In genomic region chr3:98695816-98696215, GRCh38 we compare ENCODE assay signal across 29 cellular contexts.
DNase-seq lines count a peak whose midpoint lies in the region; ATAC-seq, FAIRE-seq and TF ChIP-seq lines count a peak whose summit lies in the region.
"Had no signal": no experiment of that assay in that cellular context is flagged by ENCODE, and none has a peak within 500 bp of the region (broad histone marks: within the 10 kb centered on the region; RNA-seq: fewer than 3 reads in every experiment).

No MANE protein-coding gene starts in this region.

- no peaks in the 10 kb centered on the region for H3K79me2 ChIP-seq in PC-3 (ENCODE audit: low read length)
- no peaks in the 10 kb centered on the region for H3K79me2 ChIP-seq in endothelial cell of umbilical vein (ENCODE audit: control insufficient read depth, insufficient read depth, low read length)

- dilution Hi-C loops in endothelial cell of umbilical vein (cut with MboI; ENCODE audit: extremely low pct_ligation_motif_present, low sequenced_read_pairs), result no loop called here

- H3K4me3 Mint-ChIP-seq in osteocyte (ENCODE audit: unreplicated experiment), result no peak overlapping the region
- H3K4me3 Mint-ChIP-seq: activated CD4-positive, alpha-beta T cell treated with anti-CD3 and anti-CD28 coated beads, Interleukin-2, amount 10 ng/mL, durations not matched to agents 7 days and 5 days; activated CD8-positive, alpha-beta memory T cell treated with anti-CD3 and anti-CD28 coated beads, Interleukin-2, amount 10 ng/mL, durations not matched to agents 7 days and 5 days; activated naive CD4-positive, alpha-beta T cell treated with anti-CD3 and anti-CD28 coated beads, Interleukin-2, amount 50 U/mL, for 24 hours; activated T-helper 1 cell treated with anti-CD3 and anti-CD28 coated beads, Interleukin-12 subunit alpha, Interleukin-12 subunit beta, Interleukin-2, Interleukin-4 antibody, amounts not matched to agents 30 ng/mL and 10 ng/mL and 1 ng/mL, durations not matched to agents 14 hours and 24 hours and 36 hours; CD14-positive monocyte; naive thymus-derived CD4-positive, alpha-beta T cell had no signal

- POLR2A ChIA-PET in PC-3 (lab: Charles Lee; ENCODE audit: unreplicated experiment), result no interaction called here
- POLR2A ChIA-PET in endothelial cell of umbilical vein (lab: Charles Lee), result no interaction called here

- H3K4me2 ChIP-seq in PC-3 (ENCODE audit: low read length) (peak overlapping the region; percentile 57), endothelial cell of umbilical vein (ENCODE audit: insufficient read depth, low read length) (peak overlapping the region; percentile 70)

- peaks cover 7% of the 10 kb centered on the region for H3K9me3 Mint-ChIP-seq in osteocyte (ENCODE audit: unreplicated experiment)
- H3K9me3 Mint-ChIP-seq: activated CD4-positive, alpha-beta T cell treated with anti-CD3 and anti-CD28 coated beads, Interleukin-2, amount 10 ng/mL, durations not matched to agents 7 days and 5 days; activated naive CD4-positive, alpha-beta T cell treated with anti-CD3 and anti-CD28 coated beads, Interleukin-2, amount 50 U/mL, for 24 hours; activated T-helper 1 cell treated with anti-CD3 and anti-CD28 coated beads, Interleukin-12 subunit alpha, Interleukin-12 subunit beta, Interleukin-2, Interleukin-4 antibody, amounts not matched to agents 30 ng/mL and 10 ng/mL and 1 ng/mL, durations not matched to agents 14 hours and 24 hours and 36 hours; CD14-positive monocyte; naive thymus-derived CD4-positive, alpha-beta T cell had no signal

- peak; percentile 83 for FAIRE-seq in endothelial cell of umbilical vein (lab: Jason Lieb, UNC)
- FAIRE-seq: GM18507, RCC 7860 had no signal

- H3K27ac ChIP-seq in PC-3 (ENCODE audit: low read length) (peak overlapping the region; percentile 57), endothelial cell of umbilical vein (ENCODE audit: insufficient read depth, low read depth, low read length) (peak overlapping the region; percentile 65)
- H3K27ac ChIP-seq: ovary, SJSA1, upper lobe of left lung, WERI-Rb-1 had no signal

- no peaks in the 10 kb centered on the region for H3K27me3 ChIP-seq in PC-3 (ENCODE audit: low read length)
- peaks cover 0 to 7% of the 10 kb centered on the region in 2 experiments for H3K27me3 ChIP-seq in endothelial cell of umbilical vein (ENCODE audit: control insufficient read depth in 2 of 2, insufficient read depth in 2 of 2, low read length in 2 of 2)
- H3K27me3 ChIP-seq: ovary, SJSA1, upper lobe of left lung had no signal

- peaks cover 4% of the 10 kb centered on the region for H3F3A ChIP-seq in PC-3 (ENCODE audit: low read length, unreplicated experiment)

- peaks cover 45% of the 10 kb centered on the region for H3K4me1 ChIP-seq in PC-3 (ENCODE audit: insufficient read depth, low read length)
- peaks cover 48% of the 10 kb centered on the region for H3K4me1 ChIP-seq in endothelial cell of umbilical vein (ENCODE audit: control insufficient read depth, extremely low read depth, insufficient read depth, low read length)
- H3K4me1 ChIP-seq: SJSA1, upper lobe of left lung had no signal

- H3K9me3 ChIP-seq in PC-3 (ENCODE audit: low read length) (no peaks in the 10 kb centered on the region), endothelial cell of umbilical vein (replicated peaks; ENCODE audit: control insufficient read depth, insufficient read depth, low read length) (no peaks in the 10 kb centered on the region)
- H3K9me3 ChIP-seq: ovary, SJSA1, upper lobe of left lung had no signal

- H3K36me3 ChIP-seq in PC-3 (ENCODE audit: low read depth, low read length) (no peaks in the 10 kb centered on the region), endothelial cell of umbilical vein (ENCODE audit: control insufficient read depth in 2 of 2, extremely low read depth in 1 of 2, insufficient read depth in 2 of 2, low read length in 2 of 2) (no peaks in the 10 kb centered on the region)
- H3K36me3 ChIP-seq: ovary, SJSA1, upper lobe of left lung, WERI-Rb-1 had no signal

- H3K27ac Mint-ChIP-seq in osteocyte (ENCODE audit: unreplicated experiment), result peak overlapping the region; percentile 84
- H3K27ac Mint-ChIP-seq: activated CD4-positive, alpha-beta T cell treated with anti-CD3 and anti-CD28 coated beads, Interleukin-2, amount 10 ng/mL, durations not matched to agents 7 days and 5 days; activated CD8-positive, alpha-beta memory T cell treated with anti-CD3 and anti-CD28 coated beads, Interleukin-2, amount 10 ng/mL, durations not matched to agents 7 days and 5 days; activated naive CD4-positive, alpha-beta T cell treated with anti-CD3 and anti-CD28 coated beads, Interleukin-2, amount 50 U/mL, for 24 hours; activated T-helper 1 cell treated with anti-CD3 and anti-CD28 coated beads, Interleukin-12 subunit alpha, Interleukin-12 subunit beta, Interleukin-2, Interleukin-4 antibody, amounts not matched to agents 30 ng/mL and 10 ng/mL and 1 ng/mL, durations not matched to agents 14 hours and 24 hours and 36 hours; naive thymus-derived CD4-positive, alpha-beta T cell had no signal

- TF ChIP-seq CTCF in PC-3 (conservative IDR thresholded peaks at IDR 0.05; ENCODE audit: low read depth, low read length) (no peak), endothelial cell of umbilical vein (IDR thresholded peaks at IDR 0.05; ENCODE audit: extremely low read depth in 1 of 2, insufficient read depth in 1 of 2, low read depth in 1 of 2, low read length in 2 of 2) (no peak), osteocyte (IDR thresholded peaks at IDR 0.05) (no peak)

- peaks cover 25% of the 10 kb centered on the region for H3K4me1 Mint-ChIP-seq in osteocyte (ENCODE audit: unreplicated experiment)
- H3K4me1 Mint-ChIP-seq: activated CD4-positive, alpha-beta T cell treated with anti-CD3 and anti-CD28 coated beads, Interleukin-2, amount 10 ng/mL, durations not matched to agents 7 days and 5 days; activated CD8-positive, alpha-beta memory T cell treated with anti-CD3 and anti-CD28 coated beads, Interleukin-2, amount 10 ng/mL, durations not matched to agents 7 days and 5 days; activated naive CD4-positive, alpha-beta T cell treated with anti-CD3 and anti-CD28 coated beads, Interleukin-2, amount 50 U/mL, for 24 hours; CD14-positive monocyte; naive thymus-derived CD4-positive, alpha-beta T cell had no signal

- TF ChIP-seq POLR2A in endothelial cell of umbilical vein (IDR thresholded peaks at IDR 0.05; ENCODE audit: low read depth, low read length), result no peak

- intact Hi-C loops in PC-3 (cut with micrococcal nuclease) (loop anchor here (2.0 kb wide), 1 partner anchor 37 kb away; no protein-coding TSS in a partner anchor), endothelial cell of umbilical vein (cut with micrococcal nuclease) (loop anchor here (5.0 kb wide), 1 partner anchor 36 kb away; no protein-coding TSS in a partner anchor)

- H2AFZ ChIP-seq in PC-3 (ENCODE audit: low read length) (no peak overlapping the region), endothelial cell of umbilical vein (ENCODE audit: low read depth, low read length) (no peak overlapping the region)

- CTCF ChIA-PET in PC-3 (lab: Charles Lee) (no interaction called here), endothelial cell of umbilical vein (lab: Charles Lee) (interaction anchor here (0.9 to 1.2 kb wide), 2 partner anchors 23 to 94 kb away, joined by 3 read pairs; no protein-coding TSS in a partner anchor)

- BruUV-seq in PC-3 (replicated peaks; lab: Mats Ljungman, UMichigan) (TSS peak; percentile 42), endothelial cell of umbilical vein (replicated peaks; lab: Mats Ljungman, UMichigan) (no TSS peak)

- ATAC-seq in PC-3, result peak; percentile 53
- ATAC-seq: activated CD8-positive, alpha-beta memory T cell treated with anti-CD3 and anti-CD28 coated beads, Interleukin-2, amount 10 ng/mL, durations not matched to agents 7 days and 5 days; HCT116; naive thymus-derived CD4-positive, alpha-beta T cell; sciatic nerve had no signal

- no peak overlapping the region for H3K9ac ChIP-seq in PC-3 (ENCODE audit: low read length)
- peak overlapping the region; percentile 47 for H3K9ac ChIP-seq in endothelial cell of umbilical vein (replicated peaks; ENCODE audit: extremely low read depth, insufficient read depth, low read length)

- no peaks in the 10 kb centered on the region for H3K9me2 ChIP-seq in PC-3 (replicated peaks; ENCODE audit: low read length)

- H3K27me3 Mint-ChIP-seq in osteocyte (ENCODE audit: unreplicated experiment), result no peaks in the 10 kb centered on the region
- H3K27me3 Mint-ChIP-seq: activated CD4-positive, alpha-beta T cell treated with anti-CD3 and anti-CD28 coated beads, Interleukin-2, amount 10 ng/mL, durations not matched to agents 7 days and 5 days; activated CD8-positive, alpha-beta memory T cell treated with anti-CD3 and anti-CD28 coated beads, Interleukin-2, amount 10 ng/mL, durations not matched to agents 7 days and 5 days; activated naive CD4-positive, alpha-beta T cell treated with anti-CD3 and anti-CD28 coated beads, Interleukin-2, amount 50 U/mL, for 24 hours had no signal

- DNase-seq in EL (peak; percentile 52), PC-3 (peak; percentile 79), endothelial cell of umbilical vein (ENCODE audit: low read depth, low spot score) (peak; percentile 84), osteocyte (ENCODE audit: extremely low spot score, unreplicated experiment) (no peak), NCI-H1436 treated with DMSO at 0.1 percent for 48 hours (lab: John Stamatoyannopoulos, UW) (no peak), NCI-H774 (lab: John Stamatoyannopoulos, UW) (no peak), NCI-H2171 treated with DMSO at 0.1 percent for 48 hours (lab: John Stamatoyannopoulos, UW) (no peak), SW480 (ENCODE audit: low spot score) (no peak)
- DNase-seq: activated CD4-positive, alpha-beta T cell treated with anti-CD3 and anti-CD28 coated beads, Interleukin-2, amount 10 ng/mL, durations not matched to agents 7 days and 5 days; activated CD8-positive, alpha-beta memory T cell treated with anti-CD3 and anti-CD28 coated beads, Interleukin-2, amount 10 ng/mL, durations not matched to agents 7 days and 5 days; DMS 273 treated with DMSO at 0.1 percent for 48 hours; GDM1; head of caudate nucleus; KG1; MV-4-11; naive thymus-derived CD4-positive, alpha-beta T cell; NCI-H1930; NCI-H446 treated with DMSO at 0.1 percent for 48 hours; ovary; upper lobe of left lung; WERI-Rb-1 had no signal

- H3K4me3 ChIP-seq in PC-3 (ENCODE audit: low read length) (peak overlapping the region; percentile 19; the same call in 1 of the 2 replicates), endothelial cell of umbilical vein (replicated peaks in 1 of 3; ENCODE audit: insufficient read depth in 1 of 3, low read depth in 1 of 3, low read length in 3 of 3) (no peak overlapping the region)
- H3K4me3 ChIP-seq: ovary, SJSA1, upper lobe of left lung had no signal

- H4K20me1 ChIP-seq in PC-3 (ENCODE audit: low read length) (no peaks in the 10 kb centered on the region), endothelial cell of umbilical vein (replicated peaks; ENCODE audit: control insufficient read depth, extremely low read depth, insufficient read depth, low read length) (no peaks in the 10 kb centered on the region)

- no peaks in the 10 kb centered on the region for H3K36me3 Mint-ChIP-seq in osteocyte (ENCODE audit: unreplicated experiment)
- H3K36me3 Mint-ChIP-seq: activated CD8-positive, alpha-beta memory T cell treated with anti-CD3 and anti-CD28 coated beads, Interleukin-2, amount 10 ng/mL, durations not matched to agents 7 days and 5 days; activated naive CD4-positive, alpha-beta T cell treated with anti-CD3 and anti-CD28 coated beads, Interleukin-2, amount 50 U/mL, for 24 hours; CD14-positive monocyte; naive thymus-derived CD4-positive, alpha-beta T cell had no signal

- no peaks in the 10 kb centered on the region for H3K9me1 ChIP-seq in endothelial cell of umbilical vein (replicated peaks; ENCODE audit: control insufficient read depth, extremely low read depth, insufficient read depth, low read length)

Comparison
In these comparisons a context has a peak if more than half of its experiments do, and no peak if none do; other contexts are left out.
1. DNase-seq: peak in EL (single experiment), PC-3 (single experiment) and endothelial cell of umbilical vein (single experiment); none in osteocyte (single experiment), NCI-H1436 treated with DMSO at 0.1 percent for 48 hours (single experiment), NCI-H774 (single experiment), NCI-H2171 treated with DMSO at 0.1 percent for 48 hours (single experiment) and SW480 (single experiment).